Comparison of ENCODE assay signal across 14 cellular contexts in genomic region chr9:131037336-131038255, GRCh38. TPM values are rescaled to one million over a fixed set of nuclear protein-coding genes. Genes with fewer than 3 reads are reported as not detected.
DNase-seq lines count a peak whose midpoint lies in the region; ATAC-seq, FAIRE-seq and TF ChIP-seq lines count a peak whose summit lies in the region.
"Had no signal": no experiment of that assay in that cellular context is flagged by ENCODE, and none has a peak within 500 bp of the region (broad histone marks: within the 10 kb centered on the region; RNA-seq: fewer than 3 reads in every experiment).

No MANE protein-coding gene starts in this region.

- H3K36me3 Mint-ChIP-seq in activated T-cell treated with anti-CD3 and anti-CD28 coated beads, Interleukin-2, amount 50 U/mL, for 4 hours (ENCODE audit: insufficient read depth), result no peaks in the 10 kb centered on the region
- H3K36me3 Mint-ChIP-seq: CD8-positive, alpha-beta T cell had no signal

- TF ChIP-seq EP300 in K562 (IDR thresholded peaks at IDR 0.05; ENCODE audit: low read length), result no peak
- no peak for TF ChIP-seq EP300 in suprapubic skin (IDR thresholded peaks at IDR 0.05)

- H3K4me2 ChIP-seq in K562 (ENCODE audit: insufficient read depth, low read length), result no peak overlapping the region

- CTCF ChIA-PET in HEK293 (lab: Yijun Ruan, JAX) (interaction anchor here (0.6 to 7.9 kb wide), 4 partner anchors 10 to 519 kb away, joined by 4 to 65 read pairs (median 4); no protein-coding TSS in a partner anchor), K562 (lab: Yijun Ruan, JAX; ENCODE audit: low intra/inter-chr PET ratio) (interaction anchor here (0.6 to 2.1 kb wide), 2 partner anchors 9 to 96 kb away, joined by 3 to 4 read pairs; no protein-coding TSS in a partner anchor)

- H4K20me1 ChIP-seq in K562 (replicated peaks; ENCODE audit: control insufficient read depth, insufficient read depth, low read length), result peaks cover 63% of the 10 kb centered on the region

- H3K9me1 ChIP-seq in K562 (ENCODE audit: control insufficient read depth, insufficient read depth, low read length), result peaks cover 18% of the 10 kb centered on the region

- POLR2A ChIA-PET in HEK293 (lab: Yijun Ruan, JAX) (interaction anchor here (0.5 to 0.8 kb wide), 2 partner anchors 8 to 105 kb away, joined by 3 to 6 read pairs; no protein-coding TSS in a partner anchor), K562 (lab: Yijun Ruan, JAX) (interaction anchor here (0.6 to 99.3 kb wide), 25 partner anchors 9 to 709 kb away, joined by 3 to 3336 read pairs (median 4); partner anchors contain the start of genes AIF1L and NUP214)

- H3K4me1 ChIP-seq in HEK293 (ENCODE audit: control insufficient read depth, insufficient read depth, low read length) (no peaks in the 10 kb centered on the region), K562 (replicated peaks in 1 of 2; ENCODE audit: control insufficient read depth in 2 of 2, insufficient read depth in 2 of 2, low read length in 2 of 2) (peaks cover 0 to 33% of the 10 kb centered on the region in 2 experiments; a peak in 2 of 5 replicates), suprapubic skin (peaks cover 20% of the 10 kb centered on the region)

- TF ChIP-seq POLR2A in K562 (conservative IDR thresholded peaks at IDR 0.05) (no peak), suprapubic skin (IDR thresholded peaks at IDR 0.05) (no peak), erythroblast (IDR thresholded peaks at IDR 0.05; ENCODE audit: low read length) (no peak)

- TF ChIP-seq RAD21 in K562 (CRISPR knock-in tag; conservative IDR thresholded peaks at IDR 0.05 in 1 of 2, IDR thresholded peaks at IDR 0.05 in 1 of 2), result no peak

- peak in 3 of 4 experiments; percentile 63 to 70 (median 65) for DNase-seq in K562 (ENCODE audit: extremely low read depth in 1 of 4, low spot score in 3 of 4)
- DNase-seq in hepatic stellate cell (ENCODE audit: low spot score), result peak; percentile 37
- DNase-seq in suprapubic skin (ENCODE audit: low spot score in 2 of 2), result no peak
- DNase-seq in activated T-cell treated with anti-CD3 and anti-CD28 coated beads, Interleukin-2, amount 50 U/mL, for 4 hours, result no peak
- no peak for DNase-seq in erythroblast (lab: John Stamatoyannopoulos, UW)
- DNase-seq in ureter (ENCODE audit: low spot score), result no peak
- DNase-seq: activated naive CD4-positive, alpha-beta T cell treated with anti-CD3 and anti-CD28 coated beads for 36 hours; CD8-positive, alpha-beta T cell; esophagus squamous epithelium; midbrain; NCI-H345; T-helper 9 cell had no signal

- no peaks in the 10 kb centered on the region for H3K79me2 ChIP-seq in K562 (ENCODE audit: control insufficient read depth, insufficient read depth, low read length)

- no TSS peak for BruUV-seq in K562 (replicated peaks; lab: Mats Ljungman, UMichigan)

- ATAC-seq in K562, result peak; percentile 13
- no peak for ATAC-seq in activated T-cell treated with anti-CD3 and anti-CD28 coated beads, Interleukin-2, amount 50 U/mL, for 4 hours
- ATAC-seq: CD8-positive, alpha-beta T cell had no signal

- TF ChIP-seq CTCF in HEK293 (tag by site-specific recombination; IDR thresholded peaks at IDR 0.05) (no peak), K562 (IDR thresholded peaks at IDR 0.05 in 2 of 3, conservative IDR thresholded peaks at IDR 0.05 in 1 of 3; ENCODE audit: insufficient read depth in 2 of 3, low read depth in 1 of 3, low read length in 3 of 3) (no peak), suprapubic skin (IDR thresholded peaks at IDR 0.05) (no peak)

- H3K36me3 ChIP-seq in HEK293 (ENCODE audit: control insufficient read depth in 2 of 2, insufficient read depth in 1 of 2, low read length in 2 of 2) (peaks cover 0 to 6% of the 10 kb centered on the region in 2 experiments; a peak in 1 of 3 replicates), K562 (ENCODE audit: control insufficient read depth, insufficient read depth, low read length) (no peaks in the 10 kb centered on the region), suprapubic skin (no peaks in the 10 kb centered on the region)
- H3K36me3 ChIP-seq: esophagus squamous epithelium had no signal

- peaks cover 88 to 98% of the 10 kb centered on the region in 2 experiments for H3K27me3 ChIP-seq in K562 (ENCODE audit: control insufficient read depth in 2 of 2, insufficient read depth in 2 of 2, low read length in 2 of 2)
- no peaks in the 10 kb centered on the region for H3K27me3 ChIP-seq in suprapubic skin

- no peaks in the 10 kb centered on the region for H3K4me1 Mint-ChIP-seq in activated T-cell treated with anti-CD3 and anti-CD28 coated beads, Interleukin-2, amount 50 U/mL, for 4 hours (ENCODE audit: low read depth)

- H3K4me3 Mint-ChIP-seq in activated T-cell treated with anti-CD3 and anti-CD28 coated beads, Interleukin-2, amount 50 U/mL, for 4 hours, result no peak overlapping the region
- H3K4me3 Mint-ChIP-seq: activated naive CD4-positive, alpha-beta T cell treated with anti-CD3 and anti-CD28 coated beads for 36 hours; CD8-positive, alpha-beta T cell had no signal

- in situ Hi-C loops in K562 (cut with MboI), result loop anchor here (10.0 kb wide), 1 partner anchor 333 kb away; no protein-coding TSS in a partner anchor

- H3K4me3 ChIP-seq in HEK293 (ENCODE audit: low read depth, low read length) (no peak overlapping the region), K562 (no peak overlapping the region), suprapubic skin (no peak overlapping the region)
- H3K4me3 ChIP-seq: esophagus squamous epithelium had no signal

- peak overlapping the region in 1 of 2 experiments; percentile 39; a peak in 1 of 4 replicates for H3K9ac ChIP-seq in K562 (ENCODE audit: insufficient read depth in 1 of 2, low read depth in 2 of 2, low read length in 2 of 2)

- H3K27ac ChIP-seq in HEK293 (ENCODE audit: extremely low read depth, low read depth, low read length) (no peak overlapping the region), K562 (ENCODE audit: extremely low read depth, low read depth, low read length) (no peak overlapping the region), suprapubic skin (peak overlapping the region; percentile 58)

- no peaks in the 10 kb centered on the region for H3K9me3 Mint-ChIP-seq in activated T-cell treated with anti-CD3 and anti-CD28 coated beads, Interleukin-2, amount 50 U/mL, for 4 hours
- H3K9me3 Mint-ChIP-seq: activated naive CD4-positive, alpha-beta T cell treated with anti-CD3 and anti-CD28 coated beads for 36 hours; CD8-positive, alpha-beta T cell had no signal

- WGBS in K562 (ENCODE audit: insufficient coverage, low coverage, missing lambda C conversion rate), result under 1% methylated on average over 26 of the region's 26 CpGs
- 55% methylated on average over 26 of the region's 26 CpGs for WGBS in suprapubic skin

- no peak overlapping the region for H2AFZ ChIP-seq in K562 (ENCODE audit: low read depth, low read length)

- intact Hi-C loops in K562 (cut with micrococcal nuclease), result no loop called here

- H3K27me3 Mint-ChIP-seq in activated T-cell treated with anti-CD3 and anti-CD28 coated beads, Interleukin-2, amount 50 U/mL, for 4 hours (ENCODE audit: low read depth), result peaks cover 14% of the 10 kb centered on the region

- FAIRE-seq in K562 (lab: Jason Lieb, UNC), result peak; percentile 40

- no peaks in the 10 kb centered on the region for H3K9me3 ChIP-seq in HEK293 (ENCODE audit: control insufficient read depth, insufficient read depth, low read depth, low read length)
- H3K9me3 ChIP-seq in K562 (replicated peaks; ENCODE audit: control insufficient read depth, insufficient read depth, low read depth, low read length), result 0 out of 2 replicates have a peak, but pooled peaks cover 2% of the 10 kb centered on the region
- H3K9me3 ChIP-seq in suprapubic skin, result no peaks in the 10 kb centered on the region
- H3K9me3 ChIP-seq: esophagus squamous epithelium had no signal

RNA-seq across cellular contexts. Expression of gene LAMC3, which starts 28.6 kb away (rescaled TPM):
- 0.69 TPM in 1 of 2 replicates, not detected in the other for total RNA-seq in K562 (2011; cell fraction: chromatin; rRNA removed; ENCODE audit: low replicate concordance)
- total RNA-seq in K562 (2011; cell fraction: nucleolus; rRNA removed), result 0.26 and 0.33 TPM in 2 replicates
- total RNA-seq in K562 (2011; cell fraction: nucleoplasm; rRNA removed), result 0.22 TPM in 1 of 2 replicates, not detected in the other
- not detected in 2 replicates for total RNA-seq in K562 (2014; rRNA removed)
- total RNA-seq in K562 (2014; rRNA removed; fragmentation: Illumina TruSeq; extraction: Trizol), result not detected in 2 replicates
- not detected in 2 replicates for total RNA-seq in K562 (2015; rRNA removed; fragmentation: Illumina TruSeq; extraction: Trizol)
- total RNA-seq in K562 (2021), result 0.09 TPM in 1 of 2 replicates, not detected in the other
- polyA plus RNA-seq in K562 (2011; rRNA removed), result 0.05 and 0.10 TPM in 2 replicates
- 0.03 and 0.66 TPM in 2 replicates for polyA plus RNA-seq in K562 (2011; cell fraction: cytosol; rRNA removed)
- polyA plus RNA-seq in K562 (2011; cell fraction: nucleus; rRNA removed), result 0.04 and 0.20 TPM in 2 replicates
- polyA plus RNA-seq in K562 (2012), result 0.03 and 0.07 TPM in 2 replicates
- polyA plus RNA-seq in K562 (2014; fragmentation: Illumina TruSeq; extraction: Trizol), result not detected in 2 replicates
- polyA plus RNA-seq in K562 (2014; fragmentation: Nextera tagmentation; extraction: Ambion mirVana), result not detected
- polyA plus RNA-seq in K562 (2014; rRNA removed), result not detected in 2 replicates
- polyA minus RNA-seq in K562 (2011; rRNA and poly(A)+ RNA removed), result not detected in 2 replicates
- not detected in 2 replicates for polyA minus RNA-seq in K562 (2011; cell fraction: cytosol; rRNA and poly(A)+ RNA removed)
- polyA minus RNA-seq in K562 (2011; cell fraction: nucleus; rRNA and poly(A)+ RNA removed), result 0.27 TPM in 1 of 2 replicates, not detected in the other
- 10 to 100 TPM in 1 of 4 donors, 1 to 10 TPM in 3; 4.0 to 16.9 (median 5.2) TPM for total RNA-seq in suprapubic skin
- under 1 TPM; 0.05 to 0.71 (median 0.41) TPM for total RNA-seq in activated T-cell treated with anti-CD3 and anti-CD28 coated beads, Interleukin-2, amount 50 U/mL, for 4 hours
- total RNA-seq in ureter, result 50.6 TPM
- total RNA-seq: RPMI7951 had no signal

RNA-seq across cellular contexts. Expression of gene AIF1L, which starts 58.7 kb away (rescaled TPM):
- 2.2 and 5.3 TPM in 2 replicates for total RNA-seq in K562 (2011; cell fraction: chromatin; rRNA removed; ENCODE audit: low replicate concordance)
- total RNA-seq in K562 (2011; cell fraction: nucleolus; rRNA removed), result 2.8 and 4.3 TPM in 2 replicates
- 4.3 and 5.2 TPM in 2 replicates for total RNA-seq in K562 (2011; cell fraction: nucleoplasm; rRNA removed)
- total RNA-seq in K562 (2014; rRNA removed) (0.86 and 1.1 TPM in 2 replicates), K562 (2014; rRNA removed; fragmentation: Illumina TruSeq; extraction: Trizol) (1.3 and 1.5 TPM in 2 replicates), K562 (2015; rRNA removed; fragmentation: Illumina TruSeq; extraction: Trizol) (0.68 and 0.76 TPM in 2 replicates), K562 (2021) (1.7 and 2.0 TPM in 2 replicates), suprapubic skin (10 to 100 TPM; 15.2 to 28.7 (median 21.0) TPM), ureter (13.2 TPM)
- polyA plus RNA-seq in K562 (2011; rRNA removed) (5.9 and 9.1 TPM in 2 replicates), K562 (2014; fragmentation: Illumina TruSeq; extraction: Trizol) (2.3 and 2.6 TPM in 2 replicates), K562 (2014; fragmentation: Nextera tagmentation; extraction: Ambion mirVana) (under 1 TPM; 0.34 to 0.77 TPM), K562 (2014; rRNA removed) (1.6 TPM in 2 replicates)
- 4.5 and 4.9 TPM in 2 replicates for polyA plus RNA-seq in K562 (2011; cell fraction: cytosol; rRNA removed)
- polyA plus RNA-seq in K562 (2011; cell fraction: nucleus; rRNA removed), result 3.3 and 4.2 TPM in 2 replicates
- polyA plus RNA-seq in K562 (2012), result 2.7 and 2.8 TPM in 2 replicates
- 6.6 and 8.9 TPM in 2 replicates for polyA minus RNA-seq in K562 (2011; rRNA and poly(A)+ RNA removed)
- 1.5 and 4.4 TPM in 2 replicates for polyA minus RNA-seq in K562 (2011; cell fraction: cytosol; rRNA and poly(A)+ RNA removed)
- polyA minus RNA-seq in K562 (2011; cell fraction: nucleus; rRNA and poly(A)+ RNA removed), result 1.1 and 1.9 TPM in 2 replicates
- total RNA-seq in activated T-cell treated with anti-CD3 and anti-CD28 coated beads, Interleukin-2, amount 50 U/mL, for 4 hours, result 1 to 10 TPM in 1 of 3 donors, under 1 TPM in 2; 0.13 to 2.0 (median 0.27) TPM
- total RNA-seq: CD8-positive, alpha-beta T cell had no signal

Comparison
In these comparisons a context has a peak if more than half of its experiments do, and no peak if none do; other contexts are left out.
1. DNase-seq: peak in K562 (3 of 4) and hepatic stellate cell (single experiment); none in suprapubic skin (0 of 2), activated T-cell treated with anti-CD3 and anti-CD28 coated beads, Interleukin-2, amount 50 U/mL, for 4 hours (single experiment), erythroblast (0 of 2) and ureter (single experiment).
2. Of the 44 proteins assayed by ChIP-seq in both K562 and HEK293: peak only in K562: none; only in HEK293: ZBTB17; in both: none; in neither: 43.